9 cellular contexts compared by ENCODE assay signal in genomic region chr7:14698239-14698638, GRCh38.
A peak's percentile ranks its signal among the peaks of the same experiment; 100 is the strongest.
DNase-seq lines count a peak whose midpoint lies in the region; ATAC-seq, FAIRE-seq and TF ChIP-seq lines count a peak whose summit lies in the region.
"Had no signal": no experiment of that assay in that cellular context is flagged by ENCODE, and none has a peak within 500 bp of the region (broad histone marks: within the 10 kb centered on the region; RNA-seq: fewer than 3 reads in every experiment).

No MANE protein-coding gene starts in this region.

- H4K20me1 ChIP-seq in SK-N-SH (ENCODE audit: insufficient read depth), result no peaks in the 10 kb centered on the region

- no peaks in the 10 kb centered on the region for H3F3A ChIP-seq in SK-N-SH (replicated peaks; ENCODE audit: insufficient read depth)

- H3K79me2 ChIP-seq in SK-N-SH (ENCODE audit: insufficient read depth), result no peaks in the 10 kb centered on the region

- H3K27me3 Mint-ChIP-seq in glutamatergic neuron (ENCODE audit: unreplicated experiment), result no peaks in the 10 kb centered on the region
- H3K27me3 Mint-ChIP-seq in activated naive CD4-positive, alpha-beta T cell treated with anti-CD3 and anti-CD28 coated beads, Interleukin-2, amount 10 ng/mL, durations not matched to agents 7 days and 5 days, result no peaks in the 10 kb centered on the region

- H3K4me3 ChIP-seq in SK-N-SH (ENCODE audit: low read depth in 2 of 2, low read length in 1 of 2) (no peak overlapping the region), upper lobe of right lung (no peak overlapping the region)

- H3K27ac ChIP-seq in SK-N-SH (ENCODE audit: low read depth in 2 of 2, low read length in 1 of 2) (no peak overlapping the region), upper lobe of right lung (no peak overlapping the region)

- no peak for FAIRE-seq in GM12891 (lab: Jason Lieb, UNC)

- H3K4me1 ChIP-seq in SK-N-SH (ENCODE audit: control insufficient read depth in 1 of 2, insufficient read depth in 2 of 2, low read depth in 1 of 2, low read length in 1 of 2) (no peaks in the 10 kb centered on the region; a peak in 1 of 4 replicates), upper lobe of right lung (no peaks in the 10 kb centered on the region)

- H3K27ac Mint-ChIP-seq in glutamatergic neuron (ENCODE audit: unreplicated experiment), result no peak overlapping the region
- H3K27ac Mint-ChIP-seq in activated naive CD4-positive, alpha-beta T cell treated with anti-CD3 and anti-CD28 coated beads, Interleukin-2, amount 10 ng/mL, durations not matched to agents 7 days and 5 days, result no peak overlapping the region

- intact Hi-C loops in upper lobe of right lung (cut with DNase I), result no loop called here

- H3K27me3 ChIP-seq in SK-N-SH (ENCODE audit: insufficient read depth) (no peaks in the 10 kb centered on the region), upper lobe of right lung (no peaks in the 10 kb centered on the region)

- peak; percentile 59 for TF ChIP-seq CTCF in SK-N-SH (IDR thresholded peaks at IDR 0.05)
- TF ChIP-seq CTCF in glutamatergic neuron (IDR thresholded peaks at IDR 0.05; ENCODE audit: partially characterized antibody, unreplicated experiment), result peak; percentile 12
- TF ChIP-seq CTCF in upper lobe of right lung (IDR thresholded peaks at IDR 0.05), result no peak

- H3K4me2 ChIP-seq in SK-N-SH, result no peak overlapping the region

- no peaks in the 10 kb centered on the region for H3K9me2 ChIP-seq in SK-N-SH

- POLR2A ChIA-PET in SK-N-SH (lab: Yijun Ruan, JAX), result no interaction called here

- peaks cover 0 to 6% of the 10 kb centered on the region in 2 experiments for H3K36me3 ChIP-seq in SK-N-SH (replicated peaks in 1 of 2; ENCODE audit: control insufficient read depth in 1 of 2, insufficient read depth in 2 of 2, low read length in 1 of 2)
- H3K36me3 ChIP-seq in upper lobe of right lung, result no peaks in the 10 kb centered on the region

- DNase-seq in EL (peak; percentile 6), SK-N-SH (no peak), glutamatergic neuron (no peak), upper lobe of right lung (no peak), GM12891 (ENCODE audit: insufficient read length, low spot score) (no peak), medulla oblongata (ENCODE audit: extremely low spot score) (no peak)
- no peak for DNase-seq in activated naive CD4-positive, alpha-beta T cell treated with anti-CD3 and anti-CD28 coated beads, Interleukin-2, amount 10 ng/mL, durations not matched to agents 7 days and 5 days
- DNase-seq: posterior cingulate gyrus had no signal

- H3K4me3 Mint-ChIP-seq in glutamatergic neuron (ENCODE audit: unreplicated experiment), result no peak overlapping the region
- H3K4me3 Mint-ChIP-seq in activated naive CD4-positive, alpha-beta T cell treated with anti-CD3 and anti-CD28 coated beads, Interleukin-2, amount 10 ng/mL, durations not matched to agents 7 days and 5 days, result no peak overlapping the region

- no peak for TF ChIP-seq EP300 in SK-N-SH (IDR thresholded peaks at IDR 0.05; ENCODE audit: borderline replicate concordance in 1 of 2, low read depth in 1 of 2, low read length in 1 of 2)

- ATAC-seq in HG03175 (IDR thresholded peaks at IDR 0.05; ENCODE audit: unreplicated experiment), result peak; percentile 44
- no peak for ATAC-seq in upper lobe of right lung

- no peak overlapping the region for H3K9ac ChIP-seq in SK-N-SH

- H3K4me1 Mint-ChIP-seq in glutamatergic neuron (ENCODE audit: low read depth, unreplicated experiment), result peaks cover 4% of the 10 kb centered on the region
- no peaks in the 10 kb centered on the region for H3K4me1 Mint-ChIP-seq in activated naive CD4-positive, alpha-beta T cell treated with anti-CD3 and anti-CD28 coated beads, Interleukin-2, amount 10 ng/mL, durations not matched to agents 7 days and 5 days

- CTCF ChIA-PET in SK-N-SH (lab: Yijun Ruan, JAX), result interaction anchor here (0.6 to 2.5 kb wide), 13 partner anchors 9 to 1846 kb away, joined by 3 to 17 read pairs (median 3); no protein-coding TSS in a partner anchor
- CTCF ChIA-PET in activated naive CD4-positive, alpha-beta T cell treated with anti-CD3 and anti-CD28 coated beads, Interleukin-2, amount 10 ng/mL, durations not matched to agents 7 days and 5 days (lab: Charles Lee), result interaction anchor here (1.0 kb wide), 1 partner anchor 318 kb away, joined by 3 read pairs; no protein-coding TSS in a partner anchor

- no peaks in the 10 kb centered on the region for H3K9me3 Mint-ChIP-seq in glutamatergic neuron (ENCODE audit: unreplicated experiment)
- no peaks in the 10 kb centered on the region for H3K9me3 Mint-ChIP-seq in activated naive CD4-positive, alpha-beta T cell treated with anti-CD3 and anti-CD28 coated beads, Interleukin-2, amount 10 ng/mL, durations not matched to agents 7 days and 5 days

- TF ChIP-seq RAD21 in SK-N-SH (IDR thresholded peaks at IDR 0.05; ENCODE audit: low read length), result peak; percentile 50

- no peaks in the 10 kb centered on the region for H3K36me3 Mint-ChIP-seq in glutamatergic neuron (ENCODE audit: unreplicated experiment)
- H3K36me3 Mint-ChIP-seq in activated naive CD4-positive, alpha-beta T cell treated with anti-CD3 and anti-CD28 coated beads, Interleukin-2, amount 10 ng/mL, durations not matched to agents 7 days and 5 days, result no peaks in the 10 kb centered on the region

- no peak overlapping the region for H2AFZ ChIP-seq in SK-N-SH (ENCODE audit: low read depth)

- TF ChIP-seq POLR2A in GM12891 (IDR thresholded peaks at IDR 0.05; ENCODE audit: low read depth, low read length), result no peak

- H3K9me3 ChIP-seq in SK-N-SH (no peaks in the 10 kb centered on the region; the same call in 1 of the 2 replicates), upper lobe of right lung (no peaks in the 10 kb centered on the region)

TF ChIP-seq in SK-N-SH, 30 proteins besides CTCF, POLR2A, EP300 and RAD21 (continues in another document):
- TF ChIP-seq USF1 (IDR thresholded peaks at IDR 0.05; ENCODE audit: borderline replicate concordance, low read depth) (no peak), USF2 (IDR thresholded peaks at IDR 0.05; ENCODE audit: borderline replicate concordance, low read depth, low read length) (no peak), TAF1 (IDR thresholded peaks at IDR 0.05; ENCODE audit: borderline replicate concordance, low read depth, low read length) (no peak), POLR2AphosphoS5 (IDR thresholded peaks at IDR 0.05; ENCODE audit: low read depth, low read length) (no peak), SMC3 (IDR thresholded peaks at IDR 0.05; ENCODE audit: low read depth, low read length) (no peak), RCOR1 (IDR thresholded peaks at IDR 0.05; ENCODE audit: low read length) (no peak)

TF ChIP-seq in GM12891, 5 proteins besides CTCF, POLR2A, EP300 and RAD21:
- no peak for TF ChIP-seq POLR2AphosphoS5 (IDR thresholded peaks at IDR 0.05; ENCODE audit: low read depth, low read length)
- no peak for TF ChIP-seq POU2F2 (IDR thresholded peaks at IDR 0.05; ENCODE audit: low read depth, low read length)
- TF ChIP-seq PAX5 (IDR thresholded peaks at IDR 0.05; ENCODE audit: insufficient read depth, low read length, severe bottlenecking), result no peak
- no peak for TF ChIP-seq SPI1 (IDR thresholded peaks at IDR 0.05; ENCODE audit: low read depth, low read length)
- TF ChIP-seq TAF1 (IDR thresholded peaks at IDR 0.05; ENCODE audit: low read depth, low read length), result no peak
